In the genomic region with DNA sequence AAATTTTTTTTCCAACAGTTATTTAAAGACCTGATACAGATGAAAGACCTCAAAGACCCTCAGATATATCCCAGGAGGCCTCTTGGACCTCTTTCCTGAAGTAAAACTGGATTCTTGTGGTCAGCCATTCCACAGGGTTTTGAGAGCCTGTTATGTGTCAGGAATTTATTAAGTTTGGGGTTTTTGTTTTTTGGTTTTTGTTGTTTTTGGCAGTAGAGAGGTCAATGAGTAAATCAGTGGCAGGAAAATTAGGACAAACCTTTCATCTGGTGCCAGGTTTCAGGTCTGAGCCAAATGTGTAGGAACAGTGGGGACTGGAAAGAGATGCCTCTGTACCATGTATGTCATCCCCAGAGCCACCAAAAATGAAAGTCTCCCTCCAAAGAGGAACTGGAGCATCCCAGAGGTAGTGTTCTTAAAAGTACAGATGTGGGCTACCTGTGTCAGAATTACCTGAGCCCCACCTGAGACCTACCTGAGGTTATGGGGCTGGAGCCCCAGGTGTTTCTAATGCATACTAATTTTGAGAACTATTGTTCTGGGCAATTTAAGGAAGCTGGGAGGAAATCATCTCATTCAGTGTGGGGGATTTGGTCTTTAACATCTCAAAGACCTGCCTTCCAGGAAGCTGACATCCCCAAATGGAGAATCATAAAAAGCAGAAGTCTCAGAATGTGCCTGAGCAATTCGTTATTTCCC, we compare ENCODE assay signal across 2 cellular contexts.
TF ChIP-seq lines count a peak whose summit lies in the region.

No MANE protein-coding gene starts in this region.

TF ChIP-seq in GM23338, 12 proteins besides CTCF, POLR2A, EP300 and RAD21 (continued from another document):
- TF ChIP-seq, protein P1, sequence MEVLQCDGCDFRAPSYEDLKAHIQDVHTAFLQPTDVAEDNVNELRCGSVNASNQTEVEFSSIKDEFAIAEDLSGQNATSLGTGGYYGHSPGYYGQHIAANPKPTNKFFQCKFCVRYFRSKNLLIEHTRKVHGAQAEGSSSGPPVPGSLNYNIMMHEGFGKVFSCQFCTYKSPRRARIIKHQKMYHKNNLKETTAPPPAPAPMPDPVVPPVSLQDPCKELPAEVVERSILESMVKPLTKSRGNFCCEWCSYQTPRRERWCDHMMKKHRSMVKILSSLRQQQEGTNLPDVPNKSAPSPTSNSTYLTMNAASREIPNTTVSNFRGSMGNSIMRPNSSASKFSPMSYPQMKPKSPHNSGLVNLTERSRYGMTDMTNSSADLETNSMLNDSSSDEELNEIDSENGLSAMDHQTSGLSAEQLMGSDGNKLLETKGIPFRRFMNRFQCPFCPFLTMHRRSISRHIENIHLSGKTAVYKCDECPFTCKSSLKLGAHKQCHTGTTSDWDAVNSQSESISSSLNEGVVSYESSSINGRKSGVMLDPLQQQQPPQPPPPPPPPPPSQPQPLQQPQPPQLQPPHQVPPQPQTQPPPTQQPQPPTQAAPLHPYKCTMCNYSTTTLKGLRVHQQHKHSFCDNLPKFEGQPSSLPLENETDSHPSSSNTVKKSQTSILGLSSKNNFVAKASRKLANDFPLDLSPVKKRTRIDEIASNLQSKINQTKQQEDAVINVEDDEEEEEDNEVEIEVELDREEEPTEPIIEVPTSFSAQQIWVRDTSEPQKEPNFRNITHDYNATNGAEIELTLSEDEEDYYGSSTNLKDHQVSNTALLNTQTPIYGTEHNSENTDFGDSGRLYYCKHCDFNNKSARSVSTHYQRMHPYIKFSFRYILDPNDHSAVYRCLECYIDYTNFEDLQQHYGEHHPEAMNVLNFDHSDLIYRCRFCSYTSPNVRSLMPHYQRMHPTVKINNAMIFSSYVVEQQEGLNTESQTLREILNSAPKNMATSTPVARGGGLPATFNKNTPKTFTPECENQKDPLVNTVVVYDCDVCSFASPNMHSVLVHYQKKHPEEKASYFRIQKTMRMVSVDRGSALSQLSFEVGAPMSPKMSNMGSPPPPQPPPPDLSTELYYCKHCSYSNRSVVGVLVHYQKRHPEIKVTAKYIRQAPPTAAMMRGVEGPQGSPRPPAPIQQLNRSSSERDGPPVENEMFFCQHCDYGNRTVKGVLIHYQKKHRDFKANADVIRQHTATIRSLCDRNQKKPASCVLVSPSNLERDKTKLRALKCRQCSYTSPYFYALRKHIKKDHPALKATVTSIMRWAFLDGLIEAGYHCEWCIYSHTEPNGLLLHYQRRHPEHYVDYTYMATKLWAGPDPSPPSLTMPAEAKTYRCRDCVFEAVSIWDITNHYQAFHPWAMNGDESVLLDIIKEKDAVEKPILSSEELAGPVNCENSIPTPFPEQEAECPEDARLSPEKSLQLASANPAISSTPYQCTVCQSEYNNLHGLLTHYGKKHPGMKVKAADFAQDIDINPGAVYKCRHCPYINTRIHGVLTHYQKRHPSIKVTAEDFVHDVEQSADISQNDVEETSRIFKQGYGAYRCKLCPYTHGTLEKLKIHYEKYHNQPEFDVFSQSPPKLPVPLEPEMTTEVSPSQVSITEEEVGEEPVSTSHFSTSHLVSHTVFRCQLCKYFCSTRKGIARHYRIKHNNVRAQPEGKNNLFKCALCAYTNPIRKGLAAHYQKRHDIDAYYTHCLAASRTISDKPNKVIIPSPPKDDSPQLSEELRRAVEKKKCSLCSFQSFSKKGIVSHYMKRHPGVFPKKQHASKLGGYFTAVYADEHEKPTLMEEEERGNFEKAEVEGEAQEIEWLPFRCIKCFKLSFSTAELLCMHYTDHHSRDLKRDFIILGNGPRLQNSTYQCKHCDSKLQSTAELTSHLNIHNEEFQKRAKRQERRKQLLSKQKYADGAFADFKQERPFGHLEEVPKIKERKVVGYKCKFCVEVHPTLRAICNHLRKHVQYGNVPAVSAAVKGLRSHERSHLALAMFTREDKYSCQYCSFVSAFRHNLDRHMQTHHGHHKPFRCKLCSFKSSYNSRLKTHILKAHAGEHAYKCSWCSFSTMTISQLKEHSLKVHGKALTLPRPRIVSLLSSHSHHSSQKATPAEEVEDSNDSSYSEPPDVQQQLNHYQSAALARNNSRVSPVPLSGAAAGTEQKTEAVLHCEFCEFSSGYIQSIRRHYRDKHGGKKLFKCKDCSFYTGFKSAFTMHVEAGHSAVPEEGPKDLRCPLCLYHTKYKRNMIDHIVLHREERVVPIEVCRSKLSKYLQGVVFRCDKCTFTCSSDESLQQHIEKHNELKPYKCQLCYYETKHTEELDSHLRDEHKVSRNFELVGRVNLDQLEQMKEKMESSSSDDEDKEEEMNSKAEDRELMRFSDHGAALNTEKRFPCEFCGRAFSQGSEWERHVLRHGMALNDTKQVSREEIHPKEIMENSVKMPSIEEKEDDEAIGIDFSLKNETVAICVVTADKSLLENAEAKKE (CRISPR knock-in tag; IDR thresholded peaks at IDR 0.05): no peak
- TF ChIP-seq, protein P2, sequence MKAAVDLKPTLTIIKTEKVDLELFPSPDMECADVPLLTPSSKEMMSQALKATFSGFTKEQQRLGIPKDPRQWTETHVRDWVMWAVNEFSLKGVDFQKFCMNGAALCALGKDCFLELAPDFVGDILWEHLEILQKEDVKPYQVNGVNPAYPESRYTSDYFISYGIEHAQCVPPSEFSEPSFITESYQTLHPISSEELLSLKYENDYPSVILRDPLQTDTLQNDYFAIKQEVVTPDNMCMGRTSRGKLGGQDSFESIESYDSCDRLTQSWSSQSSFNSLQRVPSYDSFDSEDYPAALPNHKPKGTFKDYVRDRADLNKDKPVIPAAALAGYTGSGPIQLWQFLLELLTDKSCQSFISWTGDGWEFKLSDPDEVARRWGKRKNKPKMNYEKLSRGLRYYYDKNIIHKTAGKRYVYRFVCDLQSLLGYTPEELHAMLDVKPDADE (IDR thresholded peaks at IDR 0.05): no peak

TF ChIP-seq in WTC11, 78 proteins besides CTCF, POLR2A, EP300 and RAD21 (continued from another document):
- TF ChIP-seq, protein P3, sequence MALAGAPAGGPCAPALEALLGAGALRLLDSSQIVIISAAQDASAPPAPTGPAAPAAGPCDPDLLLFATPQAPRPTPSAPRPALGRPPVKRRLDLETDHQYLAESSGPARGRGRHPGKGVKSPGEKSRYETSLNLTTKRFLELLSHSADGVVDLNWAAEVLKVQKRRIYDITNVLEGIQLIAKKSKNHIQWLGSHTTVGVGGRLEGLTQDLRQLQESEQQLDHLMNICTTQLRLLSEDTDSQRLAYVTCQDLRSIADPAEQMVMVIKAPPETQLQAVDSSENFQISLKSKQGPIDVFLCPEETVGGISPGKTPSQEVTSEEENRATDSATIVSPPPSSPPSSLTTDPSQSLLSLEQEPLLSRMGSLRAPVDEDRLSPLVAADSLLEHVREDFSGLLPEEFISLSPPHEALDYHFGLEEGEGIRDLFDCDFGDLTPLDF (CRISPR knock-in tag; IDR thresholded peaks at IDR 0.05): no peak
- TF ChIP-seq NR2C2 (CRISPR knock-in tag; IDR thresholded peaks at IDR 0.05) (no peak), IRF2 (CRISPR knock-in tag; IDR thresholded peaks at IDR 0.05; ENCODE audit: borderline replicate concordance, low read depth) (no peak), ZNF232 (CRISPR knock-in tag; IDR thresholded peaks at IDR 0.05) (no peak), HMGA2 (CRISPR knock-in tag; IDR thresholded peaks at IDR 0.05) (no peak), ELF4 (CRISPR knock-in tag; IDR thresholded peaks at IDR 0.05; ENCODE audit: low read depth) (no peak), KAT7 (CRISPR knock-in tag; IDR thresholded peaks at IDR 0.05; ENCODE audit: borderline replicate concordance) (no peak), NFE2L1 (CRISPR knock-in tag; IDR thresholded peaks at IDR 0.05) (no peak), OVOL2 (CRISPR knock-in tag; IDR thresholded peaks at IDR 0.05; ENCODE audit: borderline replicate concordance) (no peak), CREM (CRISPR knock-in tag; IDR thresholded peaks at IDR 0.05) (no peak), NFYB (CRISPR knock-in tag; conservative IDR thresholded peaks at IDR 0.05; ENCODE audit: low read depth) (no peak)
- TF ChIP-seq, protein P4, sequence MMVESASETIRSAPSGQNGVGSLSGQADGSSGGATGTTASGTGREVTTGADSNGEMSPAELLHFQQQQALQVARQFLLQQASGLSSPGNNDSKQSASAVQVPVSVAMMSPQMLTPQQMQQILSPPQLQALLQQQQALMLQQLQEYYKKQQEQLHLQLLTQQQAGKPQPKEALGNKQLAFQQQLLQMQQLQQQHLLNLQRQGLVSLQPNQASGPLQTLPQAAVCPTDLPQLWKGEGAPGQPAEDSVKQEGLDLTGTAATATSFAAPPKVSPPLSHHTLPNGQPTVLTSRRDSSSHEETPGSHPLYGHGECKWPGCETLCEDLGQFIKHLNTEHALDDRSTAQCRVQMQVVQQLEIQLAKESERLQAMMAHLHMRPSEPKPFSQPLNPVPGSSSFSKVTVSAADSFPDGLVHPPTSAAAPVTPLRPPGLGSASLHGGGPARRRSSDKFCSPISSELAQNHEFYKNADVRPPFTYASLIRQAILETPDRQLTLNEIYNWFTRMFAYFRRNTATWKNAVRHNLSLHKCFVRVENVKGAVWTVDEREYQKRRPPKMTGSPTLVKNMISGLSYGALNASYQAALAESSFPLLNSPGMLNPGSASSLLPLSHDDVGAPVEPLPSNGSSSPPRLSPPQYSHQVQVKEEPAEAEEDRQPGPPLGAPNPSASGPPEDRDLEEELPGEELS (CRISPR knock-in tag; IDR thresholded peaks at IDR 0.05): no peak
- TF ChIP-seq, protein P5, sequence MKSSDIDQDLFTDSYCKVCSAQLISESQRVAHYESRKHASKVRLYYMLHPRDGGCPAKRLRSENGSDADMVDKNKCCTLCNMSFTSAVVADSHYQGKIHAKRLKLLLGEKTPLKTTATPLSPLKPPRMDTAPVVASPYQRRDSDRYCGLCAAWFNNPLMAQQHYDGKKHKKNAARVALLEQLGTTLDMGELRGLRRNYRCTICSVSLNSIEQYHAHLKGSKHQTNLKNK (CRISPR knock-in tag; IDR thresholded peaks at IDR 0.05): no peak
- TF ChIP-seq, protein P6, sequence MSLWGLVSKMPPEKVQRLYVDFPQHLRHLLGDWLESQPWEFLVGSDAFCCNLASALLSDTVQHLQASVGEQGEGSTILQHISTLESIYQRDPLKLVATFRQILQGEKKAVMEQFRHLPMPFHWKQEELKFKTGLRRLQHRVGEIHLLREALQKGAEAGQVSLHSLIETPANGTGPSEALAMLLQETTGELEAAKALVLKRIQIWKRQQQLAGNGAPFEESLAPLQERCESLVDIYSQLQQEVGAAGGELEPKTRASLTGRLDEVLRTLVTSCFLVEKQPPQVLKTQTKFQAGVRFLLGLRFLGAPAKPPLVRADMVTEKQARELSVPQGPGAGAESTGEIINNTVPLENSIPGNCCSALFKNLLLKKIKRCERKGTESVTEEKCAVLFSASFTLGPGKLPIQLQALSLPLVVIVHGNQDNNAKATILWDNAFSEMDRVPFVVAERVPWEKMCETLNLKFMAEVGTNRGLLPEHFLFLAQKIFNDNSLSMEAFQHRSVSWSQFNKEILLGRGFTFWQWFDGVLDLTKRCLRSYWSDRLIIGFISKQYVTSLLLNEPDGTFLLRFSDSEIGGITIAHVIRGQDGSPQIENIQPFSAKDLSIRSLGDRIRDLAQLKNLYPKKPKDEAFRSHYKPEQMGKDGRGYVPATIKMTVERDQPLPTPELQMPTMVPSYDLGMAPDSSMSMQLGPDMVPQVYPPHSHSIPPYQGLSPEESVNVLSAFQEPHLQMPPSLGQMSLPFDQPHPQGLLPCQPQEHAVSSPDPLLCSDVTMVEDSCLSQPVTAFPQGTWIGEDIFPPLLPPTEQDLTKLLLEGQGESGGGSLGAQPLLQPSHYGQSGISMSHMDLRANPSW (CRISPR knock-in tag; conservative IDR thresholded peaks at IDR 0.05; ENCODE audit: low read depth): no peak
TF ChIP-seq in WTC11: peak in this region for 0.
